Comparison of ENCODE assay signal across 25 cellular contexts in genomic region chr16:1523581-1524245, GRCh38. TPM values are rescaled to one million over a fixed set of nuclear protein-coding genes. Genes with fewer than 3 reads are reported as not detected.
"Had no signal": no experiment of that assay in that cellular context is flagged by ENCODE, and none has a peak within 500 bp of the region (broad histone marks: within the 10 kb centered on the region; RNA-seq: fewer than 3 reads in every experiment).

No MANE protein-coding gene starts in this region.

- ATAC-seq: activated naive CD4-positive, alpha-beta T cell treated with anti-CD3 and anti-CD28 coated beads, Interleukin-2, amount 50 U/mL, for 72 hours; activated T-cell treated with anti-CD3 and anti-CD28 coated beads, Interleukin-2, amount 50 U/mL, for 72 hours; gastroesophageal sphincter; WTC11 had no signal

- DNase-seq: activated CD4-positive, alpha-beta memory T cell treated with anti-CD3 and anti-CD28 coated beads, Interleukin-2, amount 10 ng/mL, durations not matched to agents 7 days and 5 days; activated CD4-positive, alpha-beta T cell treated with anti-CD3 and anti-CD28 coated beads for 1 hour; activated CD4-positive, alpha-beta T cell treated with anti-CD3 and anti-CD28 coated beads for 4 hours; activated CD4-positive, alpha-beta T cell treated with anti-CD3 and anti-CD28 coated beads, Interleukin-2, amount 10 ng/mL, durations not matched to agents 7 days and 5 days; activated CD4-positive, alpha-beta T cell treated with anti-CD3 and anti-CD28 coated beads, Interleukin-2, amount 50 U/mL, for 4 hours; activated CD8-positive, alpha-beta memory T cell treated with anti-CD3 and anti-CD28 coated beads for 24 hours; activated gamma-delta T cell; activated naive CD4-positive, alpha-beta T cell; activated naive CD4-positive, alpha-beta T cell treated with anti-CD3 and anti-CD28 coated beads, Interleukin-2, amount 10 ng/mL, durations not matched to agents 7 days and 5 days; activated naive CD8-positive, alpha-beta T cell treated with anti-CD3 and anti-CD28 coated beads, Interleukin-2, amount 10 ng/mL, durations not matched to agents 7 days and 5 days; activated T-cell treated with anti-CD3 and anti-CD28 coated beads, Interleukin-2, amount 50 U/mL, for 72 hours; brain microvascular endothelial cell; dorsolateral prefrontal cortex; effector memory CD4-positive, alpha-beta T cell; endodermal cell; erythroblast; foreskin melanocyte; T-helper 2 cell had no signal

RNA-seq across cellular contexts. Expression of gene TMEM204, which starts 9.8 kb away (rescaled TPM):
- total RNA-seq: endodermal cell had no signal

RNA-seq across cellular contexts. Expression of gene PTX4, which starts 35.0 kb away (rescaled TPM):
- total RNA-seq: activated CD4-positive, alpha-beta memory T cell treated with anti-CD3 and anti-CD28 coated beads, Interleukin-2, amount 10 ng/mL, durations not matched to agents 7 days and 5 days; activated CD4-positive, alpha-beta T cell treated with anti-CD3 and anti-CD28 coated beads, Interleukin-2, amount 10 ng/mL, durations not matched to agents 7 days and 5 days; activated naive CD4-positive, alpha-beta T cell treated with anti-CD3 and anti-CD28 coated beads, Interleukin-2, amount 50 U/mL, for 72 hours; activated naive CD8-positive, alpha-beta T cell treated with anti-CD3 and anti-CD28 coated beads, Interleukin-2, amount 10 ng/mL, durations not matched to agents 7 days and 5 days; activated T-cell treated with anti-CD3 and anti-CD28 coated beads, Interleukin-2, amount 50 U/mL, for 72 hours; ascending aorta; cardiac septum; cerebellum; endodermal cell; T-helper 1 cell treated with Interleukin-12 subunit alpha and Interleukin-12 subunit beta and Interleukin-4 antibody, amounts not matched to agents 30 ng/mL and 1 ng/mL, for 36 hours had no signal
